In the genomic region with DNA sequence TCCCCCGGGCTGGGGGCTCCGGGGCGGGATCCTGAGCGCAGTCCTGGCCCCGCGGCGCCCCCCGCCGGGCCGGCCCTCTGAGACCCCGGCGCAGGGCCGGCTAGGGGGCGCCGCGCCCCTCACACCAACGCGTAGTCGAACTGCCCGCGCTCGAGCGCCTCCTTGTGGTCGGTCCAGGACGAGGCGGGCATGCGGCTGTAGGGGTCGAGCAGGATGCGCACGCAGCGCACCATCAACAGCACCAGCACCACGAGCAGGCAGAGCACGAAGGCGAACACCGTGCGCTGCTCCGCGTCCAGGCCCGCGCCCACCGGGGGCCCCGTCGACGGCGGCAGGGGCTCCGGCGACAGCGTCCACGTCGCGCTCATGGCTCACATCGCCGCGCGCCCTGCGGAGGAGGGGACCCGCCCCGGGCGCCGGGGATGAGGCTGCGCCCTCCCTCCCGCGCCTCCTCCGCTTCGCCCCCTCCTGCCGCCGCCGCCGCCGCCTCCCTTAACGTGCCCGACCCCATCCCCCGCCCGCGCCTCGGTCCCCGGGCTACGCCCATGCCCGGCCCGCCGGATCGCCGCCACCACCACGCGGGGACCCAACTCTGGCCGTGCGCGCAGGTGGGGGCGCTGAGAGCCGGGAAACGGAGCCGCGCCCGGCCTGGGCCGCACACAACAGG, we compare ENCODE assay signal across 9 cellular contexts. TPM values are rescaled to one million over a fixed set of nuclear protein-coding genes. Genes with fewer than 3 reads are reported as not detected.
DNase-seq lines count a peak whose midpoint lies in the region; ATAC-seq and TF ChIP-seq lines count a peak whose summit lies in the region.
"Had no signal": no experiment of that assay in that cellular context is flagged by ENCODE, and none has a peak within 500 bp of the region (broad histone marks: within the 10 kb centered on the region; RNA-seq: fewer than 3 reads in every experiment).

No MANE protein-coding gene starts in this region.

- H3K4me1 ChIP-seq in CD8-positive, alpha-beta memory T cell (ENCODE audit: insufficient read depth, low read length), result peaks cover 21% of the 10 kb centered on the region
- H3K4me1 ChIP-seq in esophagus squamous epithelium (peaks cover 47 to 93% (median 58%) of the 10 kb centered on the region in 3 donors), stomach (peaks cover 50 to 88% (median 66%) of the 10 kb centered on the region in 4 donors)

- peaks cover 0 to 2% (median 0%) of the 10 kb centered on the region in 5 donors for H3K9me3 Mint-ChIP-seq in CD8-positive, alpha-beta memory T cell
- H3K9me3 Mint-ChIP-seq in neural crest cell, result no peaks in the 10 kb centered on the region

- H3K27ac Mint-ChIP-seq in CD8-positive, alpha-beta memory T cell, result peak overlapping the region in 6 of 8 donors; percentile 60 to 84 (median 80)
- peak overlapping the region; percentile 98 for H3K27ac Mint-ChIP-seq in neural crest cell (ENCODE audit: unreplicated experiment)

- CTCF ChIA-PET in CD8-positive, alpha-beta memory T cell (lab: Charles Lee), result no interaction called here

- intact Hi-C loops in esophagus squamous epithelium (cut with DNase I), result no loop called here
- intact Hi-C loops in stomach (cut with DNase I; ENCODE audit: low total_unique reads), result loop anchor here (10.0 kb wide), 1 partner anchor 71 kb away; no protein-coding TSS in a partner anchor

- no peak overlapping the region for H3K4me3 ChIP-seq in CD8-positive, alpha-beta memory T cell (ENCODE audit: low read length)
- H3K4me3 ChIP-seq in esophagus squamous epithelium (peak overlapping the region; percentile 31 to 71 (median 50)), stomach (peak overlapping the region; percentile 53 to 61 (median 58))

- no CpG with 5 or more reads among the region's 95 CpGs for WGBS in esophagus squamous epithelium, 2 donors
- WGBS in stomach, 5 donors, result 0 to 1% (median 1%) methylated on average over 10 to 93 of the region's 95 CpGs

- POLR2A ChIA-PET in CD8-positive, alpha-beta memory T cell (lab: Charles Lee), result no interaction called here

- no peaks in the 10 kb centered on the region for H3K9me3 ChIP-seq in CD8-positive, alpha-beta memory T cell (ENCODE audit: low read length)
- H3K9me3 ChIP-seq in esophagus squamous epithelium (no peaks in the 10 kb centered on the region), stomach (no peaks in the 10 kb centered on the region)

- no peaks in the 10 kb centered on the region for H3K36me3 ChIP-seq in CD8-positive, alpha-beta memory T cell (ENCODE audit: insufficient read depth, low read length)
- H3K36me3 ChIP-seq in esophagus squamous epithelium (peaks cover 0 to 36% (median 11%) of the 10 kb centered on the region in 3 donors), stomach (peaks cover 13 to 25% (median 23%) of the 10 kb centered on the region in 4 donors)

- peaks cover 18 to 47% (median 26%) of the 10 kb centered on the region in 3 donors for H3K4me1 Mint-ChIP-seq in CD8-positive, alpha-beta memory T cell
- peaks cover 24% of the 10 kb centered on the region for H3K4me1 Mint-ChIP-seq in neural crest cell

- H3K4me3 Mint-ChIP-seq in CD8-positive, alpha-beta memory T cell, result peak overlapping the region; percentile 57 to 85 (median 78)
- peak overlapping the region; percentile 96 for H3K4me3 Mint-ChIP-seq in neural crest cell

- DNase-seq in CD8-positive, alpha-beta memory T cell, result peak; percentile 71 to 86 (median 73)
- DNase-seq in HUDEP-2 (lab: John Stamatoyannopoulos, UW; ENCODE audit: unreplicated experiment in 76 of 76) (peak in 74 of 76 experiments; percentile 24 to 91 (median 80)), OCI-M1 (lab: John Stamatoyannopoulos, UW) (peak; percentile 94), activated T-cell treated with anti-CD3 and anti-CD28 coated beads for 4 hours (peak; percentile 70), esophagus squamous epithelium (lab: John Stamatoyannopoulos, UW) (no peak), neural crest cell (ENCODE audit: low read depth, low spot score) (peak; percentile 98), stomach (peak; percentile 68)

- H3K27me3 Mint-ChIP-seq in CD8-positive, alpha-beta memory T cell, result peaks cover 0 to 1% of the 10 kb centered on the region in 2 donors
- H3K27me3 Mint-ChIP-seq in neural crest cell (ENCODE audit: low read depth), result peaks cover 12% of the 10 kb centered on the region

- H3K27ac ChIP-seq in CD8-positive, alpha-beta memory T cell (ENCODE audit: low read depth, low read length), result no peak overlapping the region
- peak overlapping the region; percentile 44 to 91 (median 72) for H3K27ac ChIP-seq in esophagus squamous epithelium
- peak overlapping the region in 2 of 5 donors; percentile 86 to 89 for H3K27ac ChIP-seq in stomach

- peaks cover 0 to 13% (median 0%) of the 10 kb centered on the region in 3 donors for H3K36me3 Mint-ChIP-seq in CD8-positive, alpha-beta memory T cell
- H3K36me3 Mint-ChIP-seq in neural crest cell (ENCODE audit: low read depth), result no peaks in the 10 kb centered on the region

- TF ChIP-seq EP300 in stomach (IDR thresholded peaks at IDR 0.05), result no peak

- no peak for TF ChIP-seq POLR2A in esophagus squamous epithelium (IDR thresholded peaks at IDR 0.05)
- TF ChIP-seq POLR2A in stomach (IDR thresholded peaks at IDR 0.05), result no peak

- TF ChIP-seq CTCF in esophagus squamous epithelium (IDR thresholded peaks at IDR 0.05) (peak; percentile 68 to 86 (median 80)), neural crest cell (conservative IDR thresholded peaks at IDR 0.05) (peak; percentile 97), stomach (IDR thresholded peaks at IDR 0.05) (peak in 5 of 7 experiments; percentile 10 to 86 (median 73))

- no peaks in the 10 kb centered on the region for H3K27me3 ChIP-seq in CD8-positive, alpha-beta memory T cell (ENCODE audit: insufficient read depth, low read length, poor library complexity, severe bottlenecking)
- peaks cover 0 to 19% (median 0%) of the 10 kb centered on the region in 4 donors for H3K27me3 ChIP-seq in esophagus squamous epithelium
- H3K27me3 ChIP-seq in stomach, result peaks cover 0 to 12% (median 9%) of the 10 kb centered on the region in 3 donors

- no peak for ATAC-seq in HG03139 (IDR thresholded peaks at IDR 0.05; ENCODE audit: unreplicated experiment)

RNA-seq across cellular contexts. Expression of gene CTXN1, which starts 0.6 kb away (rescaled TPM):
- under 1 TPM; 0.42 to 0.72 TPM for total RNA-seq in CD8-positive, alpha-beta memory T cell
- polyA plus RNA-seq in CD8-positive, alpha-beta memory T cell, result not detected
- total RNA-seq in esophagus squamous epithelium (1 to 10 TPM in 1 of 4 donors, under 1 TPM in 2, not detected in 1; 0.35 to 2.7 (median 0.75) TPM), neural crest cell (129 and 130 TPM in 2 replicates), stomach (10 to 100 TPM in 1 of 5 donors, 1 to 10 TPM in 3, not detected in 1; 1.3 to 58.5 (median 3.8) TPM)
- 1 to 10 TPM in 2 of 3 donors, under 1 TPM in 1; 0.92 to 7.7 (median 1.2) TPM for polyA plus RNA-seq in stomach
- total RNA-seq: T-helper 1 cell treated with Interleukin-12 subunit alpha and Interleukin-12 subunit beta and Interleukin-4 antibody, amounts not matched to agents 30 ng/mL and 1 ng/mL, for 36 hours had no signal

RNA-seq across cellular contexts. Expression of gene SNAPC2, which starts 5.2 kb away (rescaled TPM):
- total RNA-seq in CD8-positive, alpha-beta memory T cell, result 10 to 100 TPM; 17.4 to 18.2 TPM
- polyA plus RNA-seq in CD8-positive, alpha-beta memory T cell, result 21.9 TPM
- total RNA-seq in esophagus squamous epithelium (10 to 100 TPM in 1 of 4 donors, 1 to 10 TPM in 3; 6.2 to 10.9 (median 6.4) TPM), neural crest cell (19.1 and 19.5 TPM in 2 replicates), stomach (10 to 100 TPM in 3 of 5 donors, 1 to 10 TPM in 2; 2.3 to 18.3 (median 12.2) TPM)
- 10 to 100 TPM; 15.0 to 22.8 (median 17.7) TPM for polyA plus RNA-seq in stomach

RNA-seq across cellular contexts. Expression of gene TGFBR3L, which starts 10.7 kb away (rescaled TPM):
- 1 to 10 TPM; 7.7 to 8.6 TPM for total RNA-seq in CD8-positive, alpha-beta memory T cell
- polyA plus RNA-seq in CD8-positive, alpha-beta memory T cell, result 1.3 TPM
- not detected for total RNA-seq in esophagus squamous epithelium
- total RNA-seq in neural crest cell, result 0.32 and 0.44 TPM in 2 replicates
- not detected for total RNA-seq in stomach
- 1 to 10 TPM in 1 of 3 donors, not detected in 2; 1.5 TPM for polyA plus RNA-seq in stomach

RNA-seq across cellular contexts. Expression of gene TIMM44, which starts 18.2 kb away (rescaled TPM):
- 100 to 1,000 TPM; 105 to 107 TPM for total RNA-seq in CD8-positive, alpha-beta memory T cell
- polyA plus RNA-seq in CD8-positive, alpha-beta memory T cell, result 16.9 TPM
- total RNA-seq in esophagus squamous epithelium, result 10 to 100 TPM; 36.4 to 52.6 (median 45.5) TPM
- 95.9 and 97.6 TPM in 2 replicates for total RNA-seq in neural crest cell
- total RNA-seq in stomach, result 100 to 1,000 TPM in 2 of 5 donors, 10 to 100 TPM in 3; 41.0 to 123 (median 88.1) TPM
- polyA plus RNA-seq in stomach, result 10 to 100 TPM; 44.6 to 55.9 (median 49.4) TPM

RNA-seq across cellular contexts. Expression of gene MAP2K7, which starts 21.6 kb away (rescaled TPM):
- total RNA-seq in CD8-positive, alpha-beta memory T cell, result 10 to 100 TPM; 35.9 to 38.3 TPM
- 2.0 TPM for polyA plus RNA-seq in CD8-positive, alpha-beta memory T cell
- total RNA-seq in esophagus squamous epithelium (10 to 100 TPM in 3 of 4 donors, 1 to 10 TPM in 1; 8.6 to 17.3 (median 13.8) TPM), neural crest cell (48.1 and 50.7 TPM in 2 replicates), stomach (10 to 100 TPM in 4 of 5 donors, 1 to 10 TPM in 1; 4.1 to 52.2 (median 11.0) TPM)
- 10 to 100 TPM; 13.5 to 27.5 (median 15.9) TPM for polyA plus RNA-seq in stomach
